In genomic region chr3:178352300-178353021, GRCh38 we compare ENCODE assay signal across 10 cellular contexts.
DNase-seq lines count a peak whose midpoint lies in the region; ATAC-seq and TF ChIP-seq lines count a peak whose summit lies in the region.
"Had no signal": no experiment of that assay in that cellular context is flagged by ENCODE, and none has a peak within 500 bp of the region (broad histone marks: within the 10 kb centered on the region; RNA-seq: fewer than 3 reads in every experiment).

No MANE protein-coding gene starts in this region.

- POLR2A ChIA-PET in MCF 10A (lab: Yijun Ruan, JAX): no interaction called here

- TF ChIP-seq POLR2A in breast epithelium (IDR thresholded peaks at IDR 0.05): no peak

- H3K27me3 Mint-ChIP-seq in MCF 10A (ENCODE audit: insufficient read depth, unreplicated experiment): no peaks in the 10 kb centered on the region

- peak; percentile 32 for DNase-seq in MCF 10A (ENCODE audit: unreplicated experiment)
- DNase-seq in breast epithelium (ENCODE audit: low spot score in 2 of 2): no peak
- DNase-seq in SJCRH30: peak; percentile 45 to 69
- peak; percentile 49 for DNase-seq in hepatic stellate cell (ENCODE audit: low spot score)
- DNase-seq in thoracic aorta (ENCODE audit: low spot score): no peak
- DNase-seq in NCI-H2196 treated with DMSO at 0.1 percent for 48 hours (lab: John Stamatoyannopoulos, UW; ENCODE audit: unreplicated experiment): no peak
- no peak for DNase-seq in effector memory CD4-positive, alpha-beta T cell
- no peak for DNase-seq in cortex of kidney (lab: John Stamatoyannopoulos, UW)
- DNase-seq: naive B cell had no signal

- H3K27me3 ChIP-seq in breast epithelium (no peaks in the 10 kb centered on the region), SJCRH30 (no peaks in the 10 kb centered on the region), thoracic aorta (replicated peaks; ENCODE audit: insufficient read depth) (no peaks in the 10 kb centered on the region)
- no peaks in the 10 kb centered on the region for H3K27me3 ChIP-seq in effector memory CD4-positive, alpha-beta T cell (replicated peaks; ENCODE audit: control insufficient read depth, insufficient read depth, low read length, poor library complexity, severe bottlenecking)

- no peak for TF ChIP-seq CTCF in MCF 10A (IDR thresholded peaks at IDR 0.05; ENCODE audit: unreplicated experiment)
- TF ChIP-seq CTCF in breast epithelium (IDR thresholded peaks at IDR 0.05): no peak
- TF ChIP-seq CTCF in thoracic aorta (IDR thresholded peaks at IDR 0.05): no peak

- no peaks in the 10 kb centered on the region for H3K4me1 ChIP-seq in breast epithelium
- H3K4me1 ChIP-seq in SJCRH30: peaks cover 17% of the 10 kb centered on the region
- peaks cover 11 to 22% of the 10 kb centered on the region in 2 donors for H3K4me1 ChIP-seq in thoracic aorta (ENCODE audit: control insufficient read depth in 1 of 2, low read depth in 2 of 2)
- H3K4me1 ChIP-seq in effector memory CD4-positive, alpha-beta T cell (ENCODE audit: control insufficient read depth, insufficient read depth, low read length, poor library complexity, severe bottlenecking): no peaks in the 10 kb centered on the region

- no peak overlapping the region for H3K27ac Mint-ChIP-seq in MCF 10A (ENCODE audit: low read depth, unreplicated experiment)
- H3K27ac Mint-ChIP-seq: CD14-positive monocyte, naive B cell had no signal

- H3K27ac ChIP-seq in breast epithelium (no peak overlapping the region), SJCRH30 (peak overlapping the region; percentile 73), thoracic aorta (no peak overlapping the region)
- no peak overlapping the region for H3K27ac ChIP-seq in effector memory CD4-positive, alpha-beta T cell (ENCODE audit: insufficient read depth, low read length, poor library complexity, severe bottlenecking)

- no peaks in the 10 kb centered on the region for H3K36me3 ChIP-seq in breast epithelium
- no peaks in the 10 kb centered on the region for H3K36me3 ChIP-seq in SJCRH30
- H3K36me3 ChIP-seq in thoracic aorta: no peaks in the 10 kb centered on the region
- H3K36me3 ChIP-seq in effector memory CD4-positive, alpha-beta T cell (ENCODE audit: control insufficient read depth, insufficient read depth, low read length): no peaks in the 10 kb centered on the region

- BruUV-seq in MCF 10A (replicated peaks; lab: Mats Ljungman, UMichigan): no TSS peak

- H3K4me3 ChIP-seq in breast epithelium: no peak overlapping the region
- peak overlapping the region; percentile 29 for H3K4me3 ChIP-seq in SJCRH30
- H3K4me3 ChIP-seq in thoracic aorta: peak overlapping the region; percentile 35
- H3K4me3 ChIP-seq in effector memory CD4-positive, alpha-beta T cell (ENCODE audit: insufficient read depth, low read depth, low read length, poor library complexity, severe bottlenecking): no peak overlapping the region

- no peaks in the 10 kb centered on the region for H3K4me1 Mint-ChIP-seq in MCF 10A (ENCODE audit: insufficient read depth, unreplicated experiment)
- H3K4me1 Mint-ChIP-seq: CD14-positive monocyte, naive B cell had no signal

- no peak overlapping the region for H3K4me3 Mint-ChIP-seq in MCF 10A (ENCODE audit: unreplicated experiment)
- H3K4me3 Mint-ChIP-seq: CD14-positive monocyte, naive B cell had no signal

- intact Hi-C loops in MCF 10A (cut with micrococcal nuclease) (no loop called here), breast epithelium (cut with DNase I; ENCODE audit: low total_unique reads) (no loop called here)

- H3K9me3 ChIP-seq in breast epithelium: no peaks in the 10 kb centered on the region
- no peaks in the 10 kb centered on the region for H3K9me3 ChIP-seq in SJCRH30 (replicated peaks)
- no peaks in the 10 kb centered on the region for H3K9me3 ChIP-seq in thoracic aorta
- no peaks in the 10 kb centered on the region for H3K9me3 ChIP-seq in effector memory CD4-positive, alpha-beta T cell (ENCODE audit: control insufficient read depth, low read length)

- CTCF ChIA-PET in MCF 10A (lab: Yijun Ruan, JAX): interaction anchor here (0.6 to 0.7 kb wide), 3 partner anchors 11 to 1404 kb away, joined by 3 to 5 read pairs (median 3); no protein-coding TSS in a partner anchor

- peak; percentile 73 for ATAC-seq in thoracic aorta (ENCODE audit: insufficient number of reproducible peaks, low FRiP score, low read depth)

- no peaks in the 10 kb centered on the region for H3K9me3 Mint-ChIP-seq in MCF 10A (ENCODE audit: unreplicated experiment)

- no peaks in the 10 kb centered on the region for H3K36me3 Mint-ChIP-seq in MCF 10A (ENCODE audit: insufficient read depth, unreplicated experiment)
- H3K36me3 Mint-ChIP-seq: CD14-positive monocyte, naive B cell had no signal

Comparison
In these comparisons a context has a peak if more than half of its experiments do, and no peak if none do; other contexts are left out.
1. DNase-seq: peak in MCF 10A (single experiment), SJCRH30 (2 of 2) and hepatic stellate cell (single experiment); none in breast epithelium (0 of 2), thoracic aorta (single experiment), NCI-H2196 treated with DMSO at 0.1 percent for 48 hours (single experiment), effector memory CD4-positive, alpha-beta T cell (0 of 3) and cortex of kidney (single experiment).
2. H3K4me3 ChIP-seq: peak in SJCRH30 (single experiment) and thoracic aorta (single experiment); none in breast epithelium (0 of 3) and effector memory CD4-positive, alpha-beta T cell (single experiment).